In the genomic region with DNA sequence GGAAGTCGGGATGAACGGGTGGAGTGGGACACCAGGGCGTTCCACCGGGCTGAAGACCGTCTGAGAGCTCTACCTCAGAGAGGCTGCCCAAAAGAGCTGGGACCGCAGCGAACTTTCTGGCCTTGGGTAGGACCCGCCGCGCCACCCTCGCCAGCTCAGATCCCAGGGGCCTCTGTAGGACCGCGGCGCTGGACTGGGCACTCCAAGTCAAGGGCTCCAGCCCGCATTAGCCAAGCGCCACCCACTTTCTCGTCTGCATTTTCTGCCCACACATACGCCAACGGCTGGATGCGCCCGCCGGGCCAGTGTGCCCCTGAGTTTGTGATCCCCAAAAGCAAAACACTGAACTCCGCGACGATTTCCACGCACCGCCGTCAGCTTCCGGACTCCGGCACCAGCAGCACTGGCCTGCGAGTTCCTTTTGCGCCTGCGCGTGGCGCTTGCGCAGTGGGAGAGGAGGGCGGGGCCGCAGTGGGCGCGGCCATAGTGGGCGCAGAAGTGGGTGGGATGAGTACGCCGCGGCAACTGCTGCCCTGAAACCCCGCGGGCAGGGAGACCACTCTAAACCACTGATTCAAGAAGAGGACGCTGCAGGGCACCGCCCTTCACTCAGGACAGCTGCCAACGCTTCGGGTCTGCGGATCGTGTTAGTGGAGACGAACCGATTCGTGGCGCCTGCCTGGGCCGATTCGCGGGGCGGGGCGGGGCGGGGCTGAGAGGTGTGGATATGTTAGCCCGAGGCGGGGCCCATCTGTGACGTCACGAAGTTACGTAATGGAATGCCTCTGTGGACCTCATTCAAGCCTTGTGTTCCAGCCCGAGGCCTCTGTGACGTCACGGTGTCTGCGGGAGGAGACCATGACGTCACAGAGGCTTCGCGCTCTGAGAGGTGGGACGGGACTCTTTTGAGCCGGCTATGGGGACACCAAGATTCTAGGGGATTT, we compare ENCODE assay signal across 1 cellular context.
TF ChIP-seq lines count a peak whose summit lies in the region.

No MANE protein-coding gene starts in this region.

TF ChIP-seq in A549, 52 proteins besides CTCF, POLR2A, EP300 and RAD21 (continued from another document):
- TF ChIP-seq, protein P1, sequence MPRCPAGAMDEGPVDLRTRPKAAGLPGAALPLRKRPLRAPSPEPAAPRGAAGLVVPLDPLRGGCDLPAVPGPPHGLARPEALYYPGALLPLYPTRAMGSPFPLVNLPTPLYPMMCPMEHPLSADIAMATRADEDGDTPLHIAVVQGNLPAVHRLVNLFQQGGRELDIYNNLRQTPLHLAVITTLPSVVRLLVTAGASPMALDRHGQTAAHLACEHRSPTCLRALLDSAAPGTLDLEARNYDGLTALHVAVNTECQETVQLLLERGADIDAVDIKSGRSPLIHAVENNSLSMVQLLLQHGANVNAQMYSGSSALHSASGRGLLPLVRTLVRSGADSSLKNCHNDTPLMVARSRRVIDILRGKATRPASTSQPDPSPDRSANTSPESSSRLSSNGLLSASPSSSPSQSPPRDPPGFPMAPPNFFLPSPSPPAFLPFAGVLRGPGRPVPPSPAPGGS (IDR thresholded peaks at IDR 0.05), result peak; percentile 92; the same call in 2 of the 3 replicates
- TF ChIP-seq CHD4 (IDR thresholded peaks at IDR 0.05; ENCODE audit: borderline replicate concordance) (no peak), CEBPB (IDR thresholded peaks at IDR 0.05) (peak; percentile 63 to 84), TP53 (CRISPR knock-in tag; IDR thresholded peaks at IDR 0.05) (0 out of 2 replicates have a peak, but pooled peaks have one; percentile 12)
